Comparison of ENCODE assay signal across 1 cellular context in the genomic region with DNA sequence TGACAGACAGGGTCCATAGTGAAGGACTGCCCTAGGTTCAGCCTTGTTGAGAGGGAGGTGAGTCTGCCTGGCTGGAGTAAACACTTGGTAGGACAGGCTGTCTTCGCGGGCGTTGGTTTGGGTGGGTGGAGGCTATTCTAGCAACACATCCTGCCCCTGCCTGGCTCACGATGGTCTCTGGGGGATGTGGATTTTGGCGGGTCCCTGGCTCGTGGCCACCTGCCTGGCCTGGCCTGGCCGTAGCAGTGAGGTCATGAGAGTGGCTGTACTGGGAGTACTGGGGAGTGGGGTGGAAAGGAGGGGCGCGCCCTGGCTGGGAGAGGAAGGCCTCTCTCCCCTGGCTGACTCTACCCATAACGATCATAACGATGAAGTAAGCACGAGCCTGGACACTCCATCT.
TF ChIP-seq lines count a peak whose summit lies in the region.

No MANE protein-coding gene starts in this region.

TF ChIP-seq in HepG2, 621 proteins besides CTCF, POLR2A, EP300 and RAD21:
- TF ChIP-seq ZNF180 (CRISPR knock-in tag; IDR thresholded peaks at IDR 0.05; ENCODE audit: borderline replicate concordance, low read depth) (no peak), NCOA2 (CRISPR knock-in tag; IDR thresholded peaks at IDR 0.05) (no peak), ZNF251 (CRISPR knock-in tag; IDR thresholded peaks at IDR 0.05) (no peak)
- TF ChIP-seq, protein P1, sequence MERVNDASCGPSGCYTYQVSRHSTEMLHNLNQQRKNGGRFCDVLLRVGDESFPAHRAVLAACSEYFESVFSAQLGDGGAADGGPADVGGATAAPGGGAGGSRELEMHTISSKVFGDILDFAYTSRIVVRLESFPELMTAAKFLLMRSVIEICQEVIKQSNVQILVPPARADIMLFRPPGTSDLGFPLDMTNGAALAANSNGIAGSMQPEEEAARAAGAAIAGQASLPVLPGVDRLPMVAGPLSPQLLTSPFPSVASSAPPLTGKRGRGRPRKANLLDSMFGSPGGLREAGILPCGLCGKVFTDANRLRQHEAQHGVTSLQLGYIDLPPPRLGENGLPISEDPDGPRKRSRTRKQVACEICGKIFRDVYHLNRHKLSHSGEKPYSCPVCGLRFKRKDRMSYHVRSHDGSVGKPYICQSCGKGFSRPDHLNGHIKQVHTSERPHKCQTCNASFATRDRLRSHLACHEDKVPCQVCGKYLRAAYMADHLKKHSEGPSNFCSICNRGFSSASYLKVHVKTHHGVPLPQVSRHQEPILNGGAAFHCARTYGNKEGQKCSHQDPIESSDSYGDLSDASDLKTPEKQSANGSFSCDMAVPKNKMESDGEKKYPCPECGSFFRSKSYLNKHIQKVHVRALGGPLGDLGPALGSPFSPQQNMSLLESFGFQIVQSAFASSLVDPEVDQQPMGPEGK (CRISPR knock-in tag; IDR thresholded peaks at IDR 0.05): no peak
